Comparison of ENCODE assay signal across 8 cellular contexts in genomic region chr3:174125267-174125844, GRCh38.
DNase-seq lines count a peak whose midpoint lies in the region; ATAC-seq and TF ChIP-seq lines count a peak whose summit lies in the region.

No MANE protein-coding gene starts in this region.

- H3K4me3 ChIP-seq in epithelial cell of proximal tubule (ENCODE audit: low read depth, low read length): no peak overlapping the region

- H3K27ac Mint-ChIP-seq in activated T-helper 1 cell treated with anti-CD3 and anti-CD28 coated beads, Interleukin-12 subunit alpha, Interleukin-12 subunit beta, Interleukin-2, Interleukin-4 antibody, amounts not matched to agents 30 ng/mL and 10 ng/mL and 1 ng/mL, durations not matched to agents 14 hours and 24 hours and 36 hours: no peak overlapping the region

- in situ Hi-C loops in ACHN (cut with HindIII; ENCODE audit: low pct_ligation_motif_present, low pct_unique_long_range_greater_than_20kb, low sequenced_read_pairs): no loop called here

- intact Hi-C loops in activated T-helper 1 cell treated with anti-CD3 and anti-CD28 coated beads, Interleukin-12 subunit alpha, Interleukin-12 subunit beta, Interleukin-2, Interleukin-4 antibody, amounts not matched to agents 30 ng/mL and 10 ng/mL and 1 ng/mL, durations not matched to agents 14 hours and 24 hours and 36 hours (cut with micrococcal nuclease): no loop called here

- no peaks in the 10 kb centered on the region for H3K4me1 Mint-ChIP-seq in activated T-helper 1 cell treated with anti-CD3 and anti-CD28 coated beads, Interleukin-12 subunit alpha, Interleukin-12 subunit beta, Interleukin-2, Interleukin-4 antibody, amounts not matched to agents 30 ng/mL and 10 ng/mL and 1 ng/mL, durations not matched to agents 14 hours and 24 hours and 36 hours (ENCODE audit: low read depth)

- no peaks in the 10 kb centered on the region for H3K36me3 Mint-ChIP-seq in activated T-helper 1 cell treated with anti-CD3 and anti-CD28 coated beads, Interleukin-12 subunit alpha, Interleukin-12 subunit beta, Interleukin-2, Interleukin-4 antibody, amounts not matched to agents 30 ng/mL and 10 ng/mL and 1 ng/mL, durations not matched to agents 14 hours and 24 hours and 36 hours (ENCODE audit: low read depth)

- ATAC-seq in GM19467 (IDR thresholded peaks at IDR 0.05; ENCODE audit: unreplicated experiment): no peak

- H3K27me3 Mint-ChIP-seq in activated T-helper 1 cell treated with anti-CD3 and anti-CD28 coated beads, Interleukin-12 subunit alpha, Interleukin-12 subunit beta, Interleukin-2, Interleukin-4 antibody, amounts not matched to agents 30 ng/mL and 10 ng/mL and 1 ng/mL, durations not matched to agents 14 hours and 24 hours and 36 hours (ENCODE audit: insufficient read depth): no peaks in the 10 kb centered on the region

- no peak overlapping the region for H3K4me3 Mint-ChIP-seq in activated T-helper 1 cell treated with anti-CD3 and anti-CD28 coated beads, Interleukin-12 subunit alpha, Interleukin-12 subunit beta, Interleukin-2, Interleukin-4 antibody, amounts not matched to agents 30 ng/mL and 10 ng/mL and 1 ng/mL, durations not matched to agents 14 hours and 24 hours and 36 hours

- H3K9me3 Mint-ChIP-seq in activated T-helper 1 cell treated with anti-CD3 and anti-CD28 coated beads, Interleukin-12 subunit alpha, Interleukin-12 subunit beta, Interleukin-2, Interleukin-4 antibody, amounts not matched to agents 30 ng/mL and 10 ng/mL and 1 ng/mL, durations not matched to agents 14 hours and 24 hours and 36 hours: no peaks in the 10 kb centered on the region

- peak; percentile 84 for TF ChIP-seq CTCF in epithelial cell of proximal tubule (conservative IDR thresholded peaks at IDR 0.05; ENCODE audit: low read depth, low read length)

- DNase-seq in ACHN: peak; percentile 44
- peak; percentile 23 for DNase-seq in HCEC 1CT
- DNase-seq in NCI-H526 (lab: John Stamatoyannopoulos, UW): peak; percentile 34 to 40
- no peak for DNase-seq in epithelial cell of proximal tubule (ENCODE audit: low read depth)
- peak; percentile 29 for DNase-seq in superior temporal gyrus (ENCODE audit: extremely low spot score)
- no peak for DNase-seq in activated T-helper 1 cell treated with anti-CD3 and anti-CD28 coated beads, Interleukin-12 subunit alpha, Interleukin-12 subunit beta, Interleukin-2, Interleukin-4 antibody, amounts not matched to agents 30 ng/mL and 10 ng/mL and 1 ng/mL, durations not matched to agents 14 hours and 24 hours and 36 hours (ENCODE audit: low spot score)
- DNase-seq in activated CD4-positive, alpha-beta T cell treated with anti-CD3 and anti-CD28 coated beads for 48 hours: no peak

Comparison
In these comparisons a context has a peak if more than half of its experiments do, and no peak if none do; other contexts are left out.
1. DNase-seq: peak in ACHN (single experiment), HCEC 1CT (single experiment), NCI-H526 (2 of 2) and superior temporal gyrus (single experiment); none in epithelial cell of proximal tubule (single experiment), activated T-helper 1 cell treated with anti-CD3 and anti-CD28 coated beads, Interleukin-12 subunit alpha, Interleukin-12 subunit beta, Interleukin-2, Interleukin-4 antibody, amounts not matched to agents 30 ng/mL and 10 ng/mL and 1 ng/mL, durations not matched to agents 14 hours and 24 hours and 36 hours (single experiment) and activated CD4-positive, alpha-beta T cell treated with anti-CD3 and anti-CD28 coated beads for 48 hours (single experiment).